In genomic region chr6:22673474-22673873, GRCh38 we compare ENCODE assay signal across 1 cellular context.
TF ChIP-seq lines count a peak whose summit lies in the region.

No MANE protein-coding gene starts in this region.

TF ChIP-seq in GM12878, 131 proteins besides CTCF, POLR2A, EP300 and RAD21 (continued from another document):
- TF ChIP-seq ZBTB40 (IDR thresholded peaks at IDR 0.05; ENCODE audit: borderline replicate concordance): no peak
- TF ChIP-seq YBX1 (IDR thresholded peaks at IDR 0.05): no peak
- TF ChIP-seq ATF7 (IDR thresholded peaks at IDR 0.05; ENCODE audit: low read depth): no peak
- TF ChIP-seq MEF2A (IDR thresholded peaks at IDR 0.05; ENCODE audit: insufficient read depth, low read depth, low read length): no peak
- TF ChIP-seq ASH2L (IDR thresholded peaks at IDR 0.05; ENCODE audit: borderline replicate concordance, low read depth): no peak
- TF ChIP-seq SKIL (IDR thresholded peaks at IDR 0.05; ENCODE audit: low read depth, poor library complexity, severe bottlenecking): no peak
- TF ChIP-seq HDAC2 (IDR thresholded peaks at IDR 0.05): no peak
- no peak for TF ChIP-seq PAX8 (IDR thresholded peaks at IDR 0.05)
- no peak for TF ChIP-seq MYB (IDR thresholded peaks at IDR 0.05; ENCODE audit: borderline replicate concordance, low read depth, low read length)
